In genomic region chr16:70591609-70592008, GRCh38 we compare ENCODE assay signal across 20 cellular contexts. TPM values are rescaled to one million over a fixed set of nuclear protein-coding genes. Genes with fewer than 3 reads are reported as not detected.
DNase-seq lines count a peak whose midpoint lies in the region; ATAC-seq and TF ChIP-seq lines count a peak whose summit lies in the region.
"Had no signal": no experiment of that assay in that cellular context is flagged by ENCODE, and none has a peak within 500 bp of the region (broad histone marks: within the 10 kb centered on the region; RNA-seq: fewer than 3 reads in every experiment).

No MANE protein-coding gene starts in this region.

- no peak for TF ChIP-seq POLR2A in vagina (IDR thresholded peaks at IDR 0.05)

- ATAC-seq in Right ventricle myocardium superior (ENCODE audit: poor library complexity) (peak; percentile 18), left lobe of liver (peak; percentile 32), GM19395 (IDR thresholded peaks at IDR 0.05; ENCODE audit: unreplicated experiment) (no peak)
- ATAC-seq in stimulated activated effector memory CD8-positive, alpha-beta T cell treated with anti-CD3 and anti-CD28 coated beads, Interleukin-12 subunit alpha, Interleukin-12 subunit beta, amount 100 ng/mL, for 72 hours = peak; percentile 27
- no peak for ATAC-seq in activated naive CD8-positive, alpha-beta T cell treated with anti-CD3 and anti-CD28 coated beads, Interleukin-2, amount 50 U/mL, for 24 hours
- ATAC-seq: naive thymus-derived CD8-positive, alpha-beta T cell had no signal

- H3K9me3 Mint-ChIP-seq in stimulated activated effector memory CD8-positive, alpha-beta T cell treated with anti-CD3 and anti-CD28 coated beads, Interleukin-12 subunit alpha, Interleukin-12 subunit beta, amount 100 ng/mL, for 72 hours = no peaks in the 10 kb centered on the region
- H3K9me3 Mint-ChIP-seq in activated naive CD8-positive, alpha-beta T cell treated with anti-CD3 and anti-CD28 coated beads, Interleukin-2, amount 50 U/mL, for 24 hours = no peaks in the 10 kb centered on the region
- H3K9me3 Mint-ChIP-seq: activated naive CD4-positive, alpha-beta T cell treated with anti-CD3 and anti-CD28 coated beads, Interleukin-2, amount 50 U/mL, for 24 hours; dendritic cell treated with granulocyte-macrophage colony-stimulating factor and Interleukin-4, amounts not matched to agents 40 ng/mL and 50 ng/mL, for 4 days; T-helper 1 cell treated with Interleukin-12 subunit alpha and Interleukin-12 subunit beta and Interleukin-4 antibody, amounts not matched to agents 30 μg/mL and 1 μg/mL, for 36 hours had no signal

- no peak for TF ChIP-seq CTCF in vagina (IDR thresholded peaks at IDR 0.05)

- no peak overlapping the region for H3K27ac Mint-ChIP-seq in stimulated activated effector memory CD8-positive, alpha-beta T cell treated with anti-CD3 and anti-CD28 coated beads, Interleukin-12 subunit alpha, Interleukin-12 subunit beta, amount 100 ng/mL, for 72 hours
- no peak overlapping the region for H3K27ac Mint-ChIP-seq in activated naive CD8-positive, alpha-beta T cell treated with anti-CD3 and anti-CD28 coated beads, Interleukin-2, amount 50 U/mL, for 24 hours
- H3K27ac Mint-ChIP-seq: activated naive CD4-positive, alpha-beta T cell treated with anti-CD3 and anti-CD28 coated beads, Interleukin-2, amount 50 U/mL, for 24 hours; dendritic cell treated with granulocyte-macrophage colony-stimulating factor and Interleukin-4, amounts not matched to agents 40 ng/mL and 50 ng/mL, for 4 days; naive thymus-derived CD8-positive, alpha-beta T cell; progenitor cell of endocrine pancreas; T-helper 1 cell treated with Interleukin-12 subunit alpha and Interleukin-12 subunit beta and Interleukin-4 antibody, amounts not matched to agents 30 μg/mL and 1 μg/mL, for 36 hours had no signal

- no peaks in the 10 kb centered on the region for H3K4me1 Mint-ChIP-seq in stimulated activated effector memory CD8-positive, alpha-beta T cell treated with anti-CD3 and anti-CD28 coated beads, Interleukin-12 subunit alpha, Interleukin-12 subunit beta, amount 100 ng/mL, for 72 hours
- H3K4me1 Mint-ChIP-seq in activated naive CD8-positive, alpha-beta T cell treated with anti-CD3 and anti-CD28 coated beads, Interleukin-2, amount 50 U/mL, for 24 hours = no peaks in the 10 kb centered on the region
- H3K4me1 Mint-ChIP-seq: activated naive CD4-positive, alpha-beta T cell treated with anti-CD3 and anti-CD28 coated beads, Interleukin-2, amount 50 U/mL, for 24 hours; naive thymus-derived CD8-positive, alpha-beta T cell had no signal

- H3K27me3 ChIP-seq in vagina = no peaks in the 10 kb centered on the region

- no peaks in the 10 kb centered on the region for H3K36me3 ChIP-seq in vagina

- peaks cover 67% of the 10 kb centered on the region for H3K4me1 ChIP-seq in vagina

- H3K36me3 Mint-ChIP-seq in stimulated activated effector memory CD8-positive, alpha-beta T cell treated with anti-CD3 and anti-CD28 coated beads, Interleukin-12 subunit alpha, Interleukin-12 subunit beta, amount 100 ng/mL, for 72 hours = no peaks in the 10 kb centered on the region
- H3K36me3 Mint-ChIP-seq in activated naive CD8-positive, alpha-beta T cell treated with anti-CD3 and anti-CD28 coated beads, Interleukin-2, amount 50 U/mL, for 24 hours (ENCODE audit: low read depth) = no peaks in the 10 kb centered on the region
- H3K36me3 Mint-ChIP-seq: activated naive CD4-positive, alpha-beta T cell treated with anti-CD3 and anti-CD28 coated beads, Interleukin-2, amount 50 U/mL, for 24 hours; brain; naive thymus-derived CD8-positive, alpha-beta T cell had no signal

- H3K9me3 ChIP-seq in vagina = no peaks in the 10 kb centered on the region

- H3K27ac ChIP-seq in vagina = peak overlapping the region; percentile 87
- H3K27ac ChIP-seq: VCaP had no signal

- intact Hi-C loops in Right ventricle myocardium superior (cut with DNase I) = no loop called here
- intact Hi-C loops in cardiac septum (cut with DNase I) = no loop called here
- intact Hi-C loops in vagina (cut with DNase I) = loop anchor here (5.0 kb wide), 1 partner anchor 46 kb away; no protein-coding TSS in a partner anchor

- DNase-seq in Right ventricle myocardium superior = no peak
- DNase-seq in cardiac septum (ENCODE audit: low spot score) = no peak
- no peak for DNase-seq in left lobe of liver (ENCODE audit: low spot score)
- no peak for DNase-seq in stimulated activated effector memory CD8-positive, alpha-beta T cell treated with anti-CD3 and anti-CD28 coated beads, Interleukin-12 subunit alpha, Interleukin-12 subunit beta, amount 100 ng/mL, for 72 hours (ENCODE audit: low spot score in 2 of 2)
- no peak for DNase-seq in vagina (ENCODE audit: extremely low spot score in 2 of 2)
- DNase-seq in activated CD8-positive, alpha-beta memory T cell treated with anti-CD3 and anti-CD28 coated beads, Interleukin-2, amount 50 U/mL, for 4 hours = no peak
- no peak for DNase-seq in activated naive CD8-positive, alpha-beta T cell treated with anti-CD3 and anti-CD28 coated beads, Interleukin-2, amount 50 U/mL, for 24 hours
- DNase-seq: 8988T; naive thymus-derived CD8-positive, alpha-beta T cell; NCI-H1105 treated with DMSO at 0.1 percent for 48 hours; NCI-H524 treated with DMSO at 0.1 percent for 48 hours; stimulated activated naive CD4-positive, alpha-beta T cell had no signal

- H3K4me3 Mint-ChIP-seq in stimulated activated effector memory CD8-positive, alpha-beta T cell treated with anti-CD3 and anti-CD28 coated beads, Interleukin-12 subunit alpha, Interleukin-12 subunit beta, amount 100 ng/mL, for 72 hours = no peak overlapping the region
- H3K4me3 Mint-ChIP-seq in activated naive CD8-positive, alpha-beta T cell treated with anti-CD3 and anti-CD28 coated beads, Interleukin-2, amount 50 U/mL, for 24 hours = no peak overlapping the region
- H3K4me3 Mint-ChIP-seq: activated naive CD4-positive, alpha-beta T cell treated with anti-CD3 and anti-CD28 coated beads, Interleukin-2, amount 50 U/mL, for 24 hours; dendritic cell treated with granulocyte-macrophage colony-stimulating factor and Interleukin-4, amounts not matched to agents 40 ng/mL and 50 ng/mL, for 4 days; naive thymus-derived CD8-positive, alpha-beta T cell; T-helper 1 cell treated with Interleukin-12 subunit alpha and Interleukin-12 subunit beta and Interleukin-4 antibody, amounts not matched to agents 30 μg/mL and 1 μg/mL, for 36 hours had no signal

- H3K27me3 Mint-ChIP-seq in activated naive CD8-positive, alpha-beta T cell treated with anti-CD3 and anti-CD28 coated beads, Interleukin-2, amount 50 U/mL, for 24 hours = no peaks in the 10 kb centered on the region
- H3K27me3 Mint-ChIP-seq: activated naive CD4-positive, alpha-beta T cell treated with anti-CD3 and anti-CD28 coated beads, Interleukin-2, amount 50 U/mL, for 24 hours; dendritic cell treated with granulocyte-macrophage colony-stimulating factor and Interleukin-4, amounts not matched to agents 40 ng/mL and 50 ng/mL, for 4 days; progenitor cell of endocrine pancreas had no signal

- no peak overlapping the region for H3K4me3 ChIP-seq in vagina
- H3K4me3 ChIP-seq: lung had no signal

RNA-seq across cellular contexts. Expression of gene IL34, which starts 54.8 kb away (rescaled TPM):
- total RNA-seq in Right ventricle myocardium superior (1.6 TPM), cardiac septum (1.2 TPM), left lobe of liver (0.58 TPM), vagina (6.1 TPM)
- total RNA-seq: progenitor cell of endocrine pancreas had no signal

Comparison
In these comparisons a context has a peak if more than half of its experiments do, and no peak if none do; other contexts are left out.
1. ATAC-seq: peak in Right ventricle myocardium superior (single experiment), left lobe of liver (single experiment) and stimulated activated effector memory CD8-positive, alpha-beta T cell treated with anti-CD3 and anti-CD28 coated beads, Interleukin-12 subunit alpha, Interleukin-12 subunit beta, amount 100 ng/mL, for 72 hours (single experiment); none in activated naive CD8-positive, alpha-beta T cell treated with anti-CD3 and anti-CD28 coated beads, Interleukin-2, amount 50 U/mL, for 24 hours (single experiment) and GM19395 (single experiment).